In the genomic region with DNA sequence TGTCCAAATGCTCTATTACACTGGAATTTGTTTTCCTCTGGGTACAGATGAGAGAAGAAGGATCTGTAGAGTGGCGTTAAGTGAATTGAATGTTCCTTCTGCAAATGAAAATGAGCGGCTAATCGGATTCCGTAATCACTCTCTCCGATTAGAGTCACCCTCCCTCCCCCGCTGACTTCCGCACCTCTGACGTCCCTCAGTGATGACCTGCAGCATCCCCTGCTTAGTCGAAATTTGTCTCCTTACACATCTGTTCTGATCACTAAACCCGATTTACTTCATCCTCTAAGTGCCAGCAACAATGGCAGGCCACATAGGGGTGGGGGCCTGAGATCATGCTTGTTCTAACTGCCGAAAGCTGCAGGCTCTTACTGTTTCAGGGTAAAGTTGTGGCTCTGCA, we compare ENCODE assay signal across 23 cellular contexts.
"Had no signal": no experiment of that assay in that cellular context is flagged by ENCODE, and none has a peak within 500 bp of the region (broad histone marks: within the 10 kb centered on the region; RNA-seq: fewer than 3 reads in every experiment).

No MANE protein-coding gene starts in this region.

- DNase-seq: activated CD4-positive, alpha-beta T cell treated with anti-CD3 and anti-CD28 coated beads for 48 hours; activated CD4-positive, alpha-beta T cell treated with anti-CD3 and anti-CD28 coated beads, Interleukin-2, amount 50 U/mL, for 4 hours; activated CD4-positive, CD25-positive, alpha-beta regulatory T cell treated with anti-CD3 and anti-CD28 coated beads, Interleukin-2, amount 50 U/mL, for 72 hours; activated CD8-positive, alpha-beta memory T cell treated with anti-CD3 and anti-CD28 coated beads, Interleukin-2, amount 50 U/mL, for 48 hours; activated CD8-positive, alpha-beta T cell treated with anti-CD3 and anti-CD28 coated beads, Interleukin-2, amount 10 ng/mL, durations not matched to agents 7 days and 5 days; activated naive CD4-positive, alpha-beta T cell; activated naive CD8-positive, alpha-beta T cell treated with anti-CD3 and anti-CD28 coated beads, Interleukin-2, amount 50 U/mL, for 24 hours; activated T-cell treated with anti-CD3 and anti-CD28 coated beads, Interleukin-2, amount 50 U/mL, for 1 hour; amniotic stem cell; MG63; NCI-H1048; NCI-H146; NCI-H187 treated with DMSO at 0.1 percent for 48 hours; NCI-H2081 treated with DMSO at 0.1 percent for 48 hours; NCI-H446; NCI-H524; NCI-H748 treated with DMSO at 0.1 percent for 48 hours; NK-92 treated with Interleukin-12 subunit alpha and Interleukin-12 subunit beta, amount 100 ng/mL, for 24 hours; SK-N-SH; T-helper 1 cell had no signal

- ATAC-seq: activated CD8-positive, alpha-beta T cell treated with anti-CD3 and anti-CD28 coated beads, Interleukin-2, amount 10 ng/mL, durations not matched to agents 7 days and 5 days; activated naive CD4-positive, alpha-beta T cell treated with anti-CD3 and anti-CD28 coated beads, Interleukin-2, amount 50 U/mL, for 72 hours; activated naive CD8-positive, alpha-beta T cell treated with anti-CD3 and anti-CD28 coated beads, Interleukin-2, amount 50 U/mL, for 24 hours; Right ventricle myocardium inferior; WTC11 had no signal
